In the genomic region with DNA sequence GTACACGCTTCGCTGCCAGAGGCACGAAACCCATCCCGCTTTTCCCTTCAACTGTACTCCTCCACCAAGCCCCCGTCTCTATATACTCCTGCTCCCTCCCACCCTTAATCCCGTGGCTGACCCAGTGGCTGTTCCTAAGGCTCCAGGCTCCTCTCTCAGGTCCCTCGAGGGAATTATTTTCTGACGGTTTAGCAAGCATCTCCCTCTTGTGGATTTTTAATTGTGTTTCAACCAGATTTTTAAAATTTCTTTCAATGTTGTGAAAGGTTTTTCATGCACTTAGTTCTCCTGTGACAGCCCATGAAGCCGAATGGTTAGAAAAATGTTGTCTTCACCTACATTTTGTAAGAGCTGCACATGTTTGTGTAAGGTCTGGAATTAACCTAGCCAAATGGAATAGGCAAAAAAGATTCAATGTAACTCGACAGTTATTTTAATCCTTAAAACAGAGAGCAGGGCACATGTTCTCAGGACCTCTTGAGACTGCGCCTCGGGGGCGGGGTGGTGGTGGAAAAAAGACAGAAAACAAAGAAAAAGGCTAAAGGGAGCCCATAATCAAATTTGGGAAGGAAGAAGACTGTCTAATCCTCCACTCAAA, we compare ENCODE assay signal across 8 cellular contexts. TPM values are rescaled to one million over a fixed set of nuclear protein-coding genes. Genes with fewer than 3 reads are reported as not detected.
DNase-seq lines count a peak whose midpoint lies in the region; ATAC-seq and TF ChIP-seq lines count a peak whose summit lies in the region.

No MANE protein-coding gene starts in this region.

- in situ Hi-C loops in SK-MEL-5 (cut with HindIII; ENCODE audit: low pct_unique_long_range_greater_than_20kb, low sequenced_read_pairs), result no loop called here

- H3K9ac ChIP-seq in HUES48 (ENCODE audit: low read depth, low read length), result no peak overlapping the region

- no peak for ATAC-seq in GM21737 (IDR thresholded peaks at IDR 0.05; ENCODE audit: unreplicated experiment)

- peak overlapping the region; percentile 48 to 94 (median 93) for H3K27ac Mint-ChIP-seq in nephron

- H3K4me3 ChIP-seq in HUES48 (ENCODE audit: low read depth, low read length), result peak overlapping the region; percentile 97
- H3K4me3 ChIP-seq in epithelial cell of proximal tubule (ENCODE audit: low read depth, low read length), result peak overlapping the region; percentile 85

- H3K27ac ChIP-seq in HUES48 (ENCODE audit: low read depth, low read length), result peak overlapping the region; percentile 91

- no peaks in the 10 kb centered on the region for H3K9me3 Mint-ChIP-seq in nephron

- H3K4me3 Mint-ChIP-seq in nephron, result peak overlapping the region; percentile 88 to 98 (median 93)

- no peaks in the 10 kb centered on the region for H3K36me3 Mint-ChIP-seq in nephron (ENCODE audit: low read depth)

- peaks cover 6% of the 10 kb centered on the region; the same call in 1 of the 2 replicates for H3K36me3 ChIP-seq in HUES48 (ENCODE audit: control insufficient read depth, insufficient read depth, low read length)

- no peaks in the 10 kb centered on the region for H3K9me3 ChIP-seq in HUES48 (ENCODE audit: control insufficient read depth, insufficient read depth, low read length)

- H3K27me3 Mint-ChIP-seq in nephron (ENCODE audit: low read depth), result peaks cover 4% of the 10 kb centered on the region

- no peaks in the 10 kb centered on the region for H3K27me3 ChIP-seq in HUES48 (ENCODE audit: control insufficient read depth, insufficient read depth, low read length)

- peaks cover 6% of the 10 kb centered on the region; the same call in 1 of the 2 replicates for H3K4me1 ChIP-seq in HUES48 (ENCODE audit: control insufficient read depth, insufficient read depth, low read length)

- TF ChIP-seq CTCF in epithelial cell of proximal tubule (conservative IDR thresholded peaks at IDR 0.05; ENCODE audit: low read depth, low read length) (peak; percentile 61), nephron (IDR thresholded peaks at IDR 0.05; ENCODE audit: unreplicated experiment in 3 of 3) (peak; percentile 22 to 47 (median 46))

- peaks cover 9% of the 10 kb centered on the region for H3K4me1 Mint-ChIP-seq in nephron

- DNase-seq in NCI-H526 (lab: John Stamatoyannopoulos, UW) (peak; percentile 93 to 94), NCI-H526 treated with DMSO at 0.1 percent for 48 hours (lab: John Stamatoyannopoulos, UW) (no peak), SK-MEL-5 (ENCODE audit: low read depth, low spot score) (peak; percentile 94), epithelial cell of proximal tubule (ENCODE audit: low read depth) (peak; percentile 83), mucosa of gallbladder (ENCODE audit: low spot score) (no peak)

RNA-seq across cellular contexts. Expression of gene CSNK1G1, which starts 0.6 kb away (rescaled TPM):
- 14.9 and 18.5 TPM in 2 replicates for total RNA-seq in SK-MEL-5 (2014; rRNA removed; shearing (Covaris generic))
- 9.5 and 9.9 TPM in 2 replicates for polyA plus RNA-seq in SK-MEL-5 (2015; cell fraction: cytosol; rRNA removed)
- 9.0 and 9.9 TPM in 2 replicates for polyA plus RNA-seq in SK-MEL-5 (2015; cell fraction: nucleus; rRNA removed)
- total RNA-seq in epithelial cell of proximal tubule, result 12.0 and 12.3 TPM in 2 replicates
- total RNA-seq in mucosa of gallbladder, result 16.5 TPM

RNA-seq across cellular contexts. Expression of gene PCLAF, which starts 24.7 kb away (rescaled TPM):
- 95.4 and 144 TPM in 2 replicates for total RNA-seq in SK-MEL-5 (2014; rRNA removed; shearing (Covaris generic))
- 73.2 and 74.4 TPM in 2 replicates for polyA plus RNA-seq in SK-MEL-5 (2015; cell fraction: cytosol; rRNA removed)
- polyA plus RNA-seq in SK-MEL-5 (2015; cell fraction: nucleus; rRNA removed), result 32.4 and 37.1 TPM in 2 replicates
- 65.5 and 107 TPM in 2 replicates for total RNA-seq in epithelial cell of proximal tubule
- 3.0 TPM for total RNA-seq in mucosa of gallbladder

RNA-seq across cellular contexts. Expression of gene TRIP4, which starts 31.1 kb away (rescaled TPM):
- total RNA-seq in SK-MEL-5 (2014; rRNA removed; shearing (Covaris generic)), result 12.9 and 13.5 TPM in 2 replicates
- polyA plus RNA-seq in SK-MEL-5 (2015; cell fraction: cytosol; rRNA removed), result 12.7 and 15.3 TPM in 2 replicates
- 21.1 and 28.4 TPM in 2 replicates for polyA plus RNA-seq in SK-MEL-5 (2015; cell fraction: nucleus; rRNA removed)
- total RNA-seq in epithelial cell of proximal tubule, result 6.7 and 9.4 TPM in 2 replicates
- total RNA-seq in mucosa of gallbladder, result 24.1 TPM

Comparison
In these comparisons a context has a peak if more than half of its experiments do, and no peak if none do; other contexts are left out.
1. DNase-seq: peak in NCI-H526 (2 of 2), SK-MEL-5 (single experiment) and epithelial cell of proximal tubule (single experiment); none in NCI-H526 treated with DMSO at 0.1 percent for 48 hours (single experiment) and mucosa of gallbladder (single experiment).
2. RNA of gene PCLAF, which starts 24.7 kb away (total RNA-seq): 95.4 to 144 TPM in SK-MEL-5 and 65.5 to 107 TPM in epithelial cell of proximal tubule; 3.0 TPM in mucosa of gallbladder (single experiment); every median in the first group is over 10 times any median in the second.